In the genomic region with DNA sequence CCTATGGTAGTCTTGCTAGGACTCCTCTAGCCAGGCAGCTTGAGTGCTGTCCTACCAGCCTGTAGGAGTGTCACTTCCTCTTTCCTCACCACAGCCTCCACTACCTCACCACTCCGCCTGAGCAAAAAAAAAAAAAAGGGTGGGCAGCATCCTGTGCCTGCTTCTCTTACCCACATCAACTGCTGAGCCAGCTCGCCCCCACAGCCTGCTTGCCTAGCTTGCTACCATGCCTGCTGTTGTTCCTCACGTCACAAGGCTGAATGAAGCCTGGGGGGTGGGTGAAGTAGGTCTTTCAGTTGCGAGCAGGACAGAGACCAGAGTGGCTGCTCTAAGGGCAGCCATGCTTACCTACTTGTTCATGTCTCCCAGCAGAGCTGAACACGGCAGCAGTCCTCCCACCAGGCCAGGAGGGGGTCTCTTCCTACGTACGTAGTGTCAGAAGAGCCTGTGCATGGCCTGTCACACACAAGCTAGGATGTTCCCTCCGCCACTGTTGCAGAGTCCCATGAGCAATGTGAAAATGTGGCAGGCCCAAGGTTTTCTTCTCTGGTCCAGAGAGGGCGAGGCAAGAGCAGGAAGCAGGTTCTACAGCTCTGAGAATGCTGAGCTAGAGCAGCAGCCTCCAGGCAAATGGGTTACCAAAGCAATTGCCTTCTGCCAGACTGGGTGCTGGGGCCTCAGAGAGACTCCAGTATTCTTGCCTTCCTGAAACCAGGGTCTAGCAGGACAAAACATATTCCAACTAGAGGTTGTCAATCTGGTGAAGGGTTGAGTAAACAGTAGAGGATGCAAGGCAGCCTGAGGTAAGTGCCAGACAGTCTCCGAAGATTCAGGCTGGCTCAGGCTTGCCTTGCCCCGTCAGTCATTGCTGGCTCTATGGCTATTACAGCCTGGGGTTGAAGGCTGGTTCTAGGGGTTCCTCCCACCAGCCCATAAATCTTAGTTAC, we compare ENCODE assay signal across 9 cellular contexts. TPM values are rescaled to one million over a fixed set of nuclear protein-coding genes. Genes with fewer than 3 reads are reported as not detected.
DNase-seq lines count a peak whose midpoint lies in the region; ATAC-seq, FAIRE-seq and TF ChIP-seq lines count a peak whose summit lies in the region.
"Had no signal": no experiment of that assay in that cellular context is flagged by ENCODE, and none has a peak within 500 bp of the region (broad histone marks: within the 10 kb centered on the region; RNA-seq: fewer than 3 reads in every experiment).

No MANE protein-coding gene starts in this region.

- peaks cover 94% of the 10 kb centered on the region for H3K36me3 ChIP-seq in KOPT-K1 (ENCODE audit: insufficient read depth, low read length)
- peaks cover 42 to 98% (median 95%) of the 10 kb centered on the region in 4 donors for H3K36me3 ChIP-seq in esophagus muscularis mucosa
- H3K36me3 ChIP-seq in smooth muscle cell (ENCODE audit: low read depth) = peaks cover 7% of the 10 kb centered on the region
- H3K36me3 ChIP-seq in uterus = no peaks in the 10 kb centered on the region

- TF ChIP-seq EP300 in esophagus muscularis mucosa (IDR thresholded peaks at IDR 0.05) = no peak

- H3K27me3 ChIP-seq in esophagus muscularis mucosa = no peaks in the 10 kb centered on the region
- no peaks in the 10 kb centered on the region for H3K27me3 ChIP-seq in smooth muscle cell (ENCODE audit: low read depth)
- H3K27me3 ChIP-seq in uterus = no peaks in the 10 kb centered on the region
- H3K27me3 ChIP-seq: gastrocnemius medialis had no signal

- peaks cover 9% of the 10 kb centered on the region for H3F3A ChIP-seq in smooth muscle cell (ENCODE audit: low read depth)

- H3K79me2 ChIP-seq in smooth muscle cell (ENCODE audit: low read depth) = no peaks in the 10 kb centered on the region

- H3K4me3 ChIP-seq in esophagus muscularis mucosa (no peak overlapping the region), smooth muscle cell (no peak overlapping the region), uterus (no peak overlapping the region)
- H3K4me3 ChIP-seq: gastrocnemius medialis had no signal

- intact Hi-C loops in esophagus muscularis mucosa (cut with DNase I) = no loop called here
- intact Hi-C loops in uterus (cut with DNase I; ENCODE audit: low total_unique reads) = no loop called here

- FAIRE-seq in H54 (lab: Jason Lieb, UNC) = no peak

- 57% methylated on average over 8 of the region's 11 CpGs for WGBS in esophagus muscularis mucosa
- WGBS in smooth muscle cell (ENCODE audit: low lambda C conversion rate) = 77% methylated on average over 11 of the region's 11 CpGs

- peak; percentile 82 for ATAC-seq in GM21576 (IDR thresholded peaks at IDR 0.05; ENCODE audit: unreplicated experiment)

- peak; percentile 83 for DNase-seq in CMK (ENCODE audit: low read depth)
- DNase-seq in activated CD8-positive, alpha-beta memory T cell treated with anti-CD3 and anti-CD28 coated beads for 1 hour (ENCODE audit: extremely low read depth in 1 of 2, low read depth in 1 of 2) = peak; percentile 67 to 76
- DNase-seq in esophagus muscularis mucosa (ENCODE audit: extremely low spot score) = no peak
- DNase-seq in smooth muscle cell (lab: John Stamatoyannopoulos, UW; ENCODE audit: unreplicated experiment) = no peak
- no peak for DNase-seq in uterus
- DNase-seq in H54 (ENCODE audit: insufficient read length, low spot score) = no peak

- TF ChIP-seq CTCF in esophagus muscularis mucosa (IDR thresholded peaks at IDR 0.05) (no peak), smooth muscle cell (IDR thresholded peaks at IDR 0.05; ENCODE audit: borderline replicate concordance, insufficient read depth, poor library complexity, severe bottlenecking) (no peak), uterus (IDR thresholded peaks at IDR 0.05) (no peak)

- H2AFZ ChIP-seq in smooth muscle cell (ENCODE audit: low read depth) = no peak overlapping the region

- H4K20me1 ChIP-seq in smooth muscle cell (ENCODE audit: low read depth) = peaks cover 50% of the 10 kb centered on the region

- peaks cover 0 to 42% (median 33%) of the 10 kb centered on the region in 4 donors for H3K4me1 ChIP-seq in esophagus muscularis mucosa
- no peaks in the 10 kb centered on the region for H3K4me1 ChIP-seq in smooth muscle cell (ENCODE audit: low read depth)
- no peaks in the 10 kb centered on the region for H3K4me1 ChIP-seq in uterus

- TF ChIP-seq POLR2A in esophagus muscularis mucosa (IDR thresholded peaks at IDR 0.05; ENCODE audit: low read depth) = no peak
- no peak for TF ChIP-seq POLR2A in uterus (IDR thresholded peaks at IDR 0.05)
- no peak for TF ChIP-seq POLR2A in H54 (IDR thresholded peaks at IDR 0.05; ENCODE audit: low read depth, low read length)

- H3K9ac ChIP-seq in smooth muscle cell (ENCODE audit: low read depth) = no peak overlapping the region

- H3K9me3 ChIP-seq in KOPT-K1 (ENCODE audit: insufficient read depth, low read length, poor library complexity, severe bottlenecking) (no peaks in the 10 kb centered on the region), esophagus muscularis mucosa (no peaks in the 10 kb centered on the region), smooth muscle cell (replicated peaks; ENCODE audit: low read depth) (no peaks in the 10 kb centered on the region), uterus (no peaks in the 10 kb centered on the region)
- H3K9me3 ChIP-seq: gastrocnemius medialis had no signal

- H3K4me2 ChIP-seq in smooth muscle cell = no peak overlapping the region

- peak overlapping the region; percentile 82 for H3K27ac ChIP-seq in KOPT-K1 (ENCODE audit: low read depth, low read length, poor library complexity, severe bottlenecking)
- H3K27ac ChIP-seq in esophagus muscularis mucosa (replicated peaks in 1 of 4) = peak overlapping the region; percentile 28 to 62 (median 53)
- peak overlapping the region; percentile 55 for H3K27ac ChIP-seq in smooth muscle cell (ENCODE audit: low read depth)
- no peak overlapping the region for H3K27ac ChIP-seq in uterus

RNA-seq across cellular contexts. Expression of gene PPM1M, which starts 8.0 kb away (rescaled TPM):
- total RNA-seq in esophagus muscularis mucosa = 10 to 100 TPM; 24.1 to 35.7 (median 32.4) TPM
- 6.0 and 7.0 TPM in 2 replicates for total RNA-seq in smooth muscle cell
- polyA plus RNA-seq in smooth muscle cell = 11.0 and 11.9 TPM in 2 replicates
- total RNA-seq in uterus = 10 to 100 TPM; 23.9 to 32.3 (median 31.5) TPM

RNA-seq across cellular contexts. Expression of gene TWF2, which starts 14.6 kb away (rescaled TPM):
- total RNA-seq in esophagus muscularis mucosa (10 to 100 TPM; 66.4 to 89.5 (median 79.9) TPM), smooth muscle cell (71.8 and 80.9 TPM in 2 replicates), uterus (100 to 1,000 TPM in 1 of 4 donors, 10 to 100 TPM in 3; 45.9 to 105 (median 50.2) TPM)
- 91.0 and 96.8 TPM in 2 replicates for polyA plus RNA-seq in smooth muscle cell

RNA-seq across cellular contexts. Expression of gene WDR82, which starts 24.9 kb away (rescaled TPM):
- total RNA-seq in esophagus muscularis mucosa = 100 to 1,000 TPM in 1 of 4 donors, 10 to 100 TPM in 3; 62.6 to 101 (median 80.9) TPM
- total RNA-seq in smooth muscle cell = 48.3 and 48.6 TPM in 2 replicates
- polyA plus RNA-seq in smooth muscle cell = 26.1 and 28.6 TPM in 2 replicates
- total RNA-seq in uterus = 100 to 1,000 TPM in 1 of 4 donors, 10 to 100 TPM in 3; 24.6 to 128 (median 70.3) TPM

RNA-seq across cellular contexts. Expression of gene TLR9, which starts 28.1 kb away (rescaled TPM):
- under 1 TPM in 3 of 4 donors, not detected in 1; 0.13 to 0.69 (median 0.17) TPM for total RNA-seq in esophagus muscularis mucosa
- 0.09 TPM in 1 of 2 replicates, not detected in the other for total RNA-seq in smooth muscle cell
- polyA plus RNA-seq in smooth muscle cell = not detected in 2 replicates
- 1 to 10 TPM in 1 of 4 donors, under 1 TPM in 1, not detected in 2; 0.14 to 1.5 TPM for total RNA-seq in uterus

RNA-seq across cellular contexts. Expression of gene GLYCTK, which starts 34.0 kb away (rescaled TPM):
- total RNA-seq in esophagus muscularis mucosa (1 to 10 TPM; 4.1 to 5.3 (median 4.8) TPM), smooth muscle cell (3.3 and 4.4 TPM in 2 replicates), uterus (10 to 100 TPM in 3 of 4 donors, 1 to 10 TPM in 1; 3.8 to 15.1 (median 10.8) TPM)
- polyA plus RNA-seq in smooth muscle cell = 3.8 and 5.4 TPM in 2 replicates

Comparison
In these comparisons a context has a peak if more than half of its experiments do, and no peak if none do; other contexts are left out.
1. DNase-seq: peak in CMK (single experiment) and activated CD8-positive, alpha-beta memory T cell treated with anti-CD3 and anti-CD28 coated beads for 1 hour (2 of 2); none in esophagus muscularis mucosa (single experiment), smooth muscle cell (single experiment), uterus (0 of 2) and H54 (single experiment).
2. H3K27ac ChIP-seq: peak in KOPT-K1 (single experiment), esophagus muscularis mucosa (4 of 4) and smooth muscle cell (single experiment); none in uterus (0 of 2).